Comparison of ENCODE assay signal across 19 cellular contexts in genomic region chr1:157135070-157135469, GRCh38. TPM values are rescaled to one million over a fixed set of nuclear protein-coding genes. Genes with fewer than 3 reads are reported as not detected.
DNase-seq lines count a peak whose midpoint lies in the region; ATAC-seq, FAIRE-seq and TF ChIP-seq lines count a peak whose summit lies in the region.
"Had no signal": no experiment of that assay in that cellular context is flagged by ENCODE, and none has a peak within 500 bp of the region (broad histone marks: within the 10 kb centered on the region; RNA-seq: fewer than 3 reads in every experiment).

No MANE protein-coding gene starts in this region.

- TF ChIP-seq CTCF in cardiac muscle cell (IDR thresholded peaks at IDR 0.05; ENCODE audit: low read depth, low read length) (no peak), keratinocyte (optimal IDR thresholded peaks at IDR 0.05 in 1 of 3, IDR thresholded peaks at IDR 0.05 in 1 of 3, conservative IDR thresholded peaks at IDR 0.05 in 1 of 3; ENCODE audit: extremely low read depth in 1 of 3, insufficient read depth in 2 of 3, low read length in 3 of 3) (no peak)

- peak overlapping the region; percentile 96 for H3K27ac ChIP-seq in cardiac muscle cell
- no peak overlapping the region for H3K27ac ChIP-seq in right cardiac atrium (ENCODE audit: low read length)
- H3K27ac ChIP-seq in keratinocyte (ENCODE audit: control insufficient read depth, insufficient read depth, low read length) = peak overlapping the region; percentile 11

- H3K9me3 ChIP-seq in cardiac muscle cell (ENCODE audit: low read depth) = no peaks in the 10 kb centered on the region
- no peaks in the 10 kb centered on the region for H3K9me3 ChIP-seq in right cardiac atrium (ENCODE audit: control insufficient read depth, low read length)
- H3K9me3 ChIP-seq in keratinocyte (ENCODE audit: control insufficient read depth, low read depth, low read length) = no peaks in the 10 kb centered on the region

- H3K36me3 ChIP-seq in cardiac muscle cell (peaks cover 53% of the 10 kb centered on the region), keratinocyte (ENCODE audit: control insufficient read depth in 2 of 2, extremely low read depth in 1 of 2, insufficient read depth in 2 of 2, low read length in 2 of 2) (peaks cover 12 to 22% of the 10 kb centered on the region in 2 experiments)

- intact Hi-C loops in right cardiac atrium (cut with DNase I) = no loop called here

- ATAC-seq in right cardiac atrium (no peak), HG03039 (IDR thresholded peaks at IDR 0.05; ENCODE audit: unreplicated experiment) (no peak)

- 80% methylated on average over 2 of the region's 2 CpGs for WGBS in right cardiac atrium

- peaks cover 27% of the 10 kb centered on the region for H3K4me1 ChIP-seq in cardiac muscle cell (ENCODE audit: low read depth)
- H3K4me1 ChIP-seq in right cardiac atrium (ENCODE audit: control insufficient read depth, insufficient read depth, low read length) = peaks cover 3% of the 10 kb centered on the region
- H3K4me1 ChIP-seq in keratinocyte (ENCODE audit: control insufficient read depth, extremely low read depth, insufficient read depth, low read length) = peaks cover 51% of the 10 kb centered on the region

- peak overlapping the region; percentile 96 for H3K4me3 Mint-ChIP-seq in activated naive CD8-positive, alpha-beta T cell
- H3K4me3 Mint-ChIP-seq: memory B cell had no signal

- peaks cover 84% of the 10 kb centered on the region for H3K4me1 Mint-ChIP-seq in activated naive CD8-positive, alpha-beta T cell (ENCODE audit: low read depth)

- H3K4me2 ChIP-seq in keratinocyte (ENCODE audit: control insufficient read depth, extremely low read depth, insufficient read depth, low read depth, low read length) = peak overlapping the region; percentile 92

- DNase-seq in cardiac muscle cell (ENCODE audit: low read depth in 1 of 2, low spot score in 1 of 2) (no peak), right cardiac atrium (no peak), keratinocyte (ENCODE audit: low read depth, low spot score) (no peak), NCI-H1417 treated with DMSO at 0.1 percent for 48 hours (lab: John Stamatoyannopoulos, UW) (no peak), SK-N-DZ (ENCODE audit: low spot score) (no peak), mucosa of gallbladder (ENCODE audit: low spot score) (no peak)
- DNase-seq: activated CD4-positive, CD25-positive, alpha-beta regulatory T cell; DMS79; KG1; NCI-H146; NCI-H446; small intestine had no signal

- H3K27me3 Mint-ChIP-seq in activated naive CD8-positive, alpha-beta T cell = no peaks in the 10 kb centered on the region
- H3K27me3 Mint-ChIP-seq: memory B cell had no signal

- H3K79me2 ChIP-seq in keratinocyte (ENCODE audit: control insufficient read depth, insufficient read depth, low read length) = peaks cover 51% of the 10 kb centered on the region

- H3K4me3 ChIP-seq in cardiac muscle cell (no peak overlapping the region), right cardiac atrium (ENCODE audit: low read length) (no peak overlapping the region), keratinocyte (ENCODE audit: control insufficient read depth in 2 of 3, extremely low read depth in 1 of 3, insufficient read depth in 2 of 3, low read depth in 1 of 3, low read length in 3 of 3) (no peak overlapping the region)

- H3K9ac ChIP-seq in keratinocyte (ENCODE audit: control insufficient read depth, extremely low read depth, insufficient read depth, low read length) = no peak overlapping the region

- dilution Hi-C loops in keratinocyte (cut with MboI; ENCODE audit: extremely low pct_ligation_motif_present, low sequenced_read_pairs) = no loop called here

- no peaks in the 10 kb centered on the region for H3K27me3 ChIP-seq in cardiac muscle cell
- H3K27me3 ChIP-seq in right cardiac atrium (ENCODE audit: control insufficient read depth, insufficient read depth) = no peaks in the 10 kb centered on the region
- no peaks in the 10 kb centered on the region for H3K27me3 ChIP-seq in keratinocyte (ENCODE audit: control insufficient read depth, extremely low read depth, insufficient read depth, low read length)

- H4K20me1 ChIP-seq in keratinocyte (ENCODE audit: control insufficient read depth, extremely low read depth, insufficient read depth, low read length) = no peaks in the 10 kb centered on the region

- H3K27ac Mint-ChIP-seq in activated naive CD8-positive, alpha-beta T cell = peak overlapping the region; percentile 52
- H3K27ac Mint-ChIP-seq: memory B cell had no signal

- no peaks in the 10 kb centered on the region for H3K9me1 ChIP-seq in keratinocyte (ENCODE audit: control insufficient read depth, extremely low read depth, insufficient read depth, low read length)

- no peak for FAIRE-seq in keratinocyte (lab: Jason Lieb, UNC)
- FAIRE-seq: frontal cortex, small intestine had no signal

- H2AFZ ChIP-seq in keratinocyte (ENCODE audit: control insufficient read depth, low read length) = no peak overlapping the region

- H3K36me3 Mint-ChIP-seq in activated naive CD8-positive, alpha-beta T cell = peaks cover 24% of the 10 kb centered on the region

- H3K9me3 Mint-ChIP-seq in activated naive CD8-positive, alpha-beta T cell (ENCODE audit: low read depth) = no peaks in the 10 kb centered on the region
- H3K9me3 Mint-ChIP-seq: memory B cell had no signal

RNA-seq across cellular contexts. Expression of gene ETV3, which starts 3.1 kb away (rescaled TPM):
- 10.6 and 21.0 TPM in 2 replicates for total RNA-seq in cardiac muscle cell
- polyA plus RNA-seq in cardiac muscle cell = 5.6 and 9.9 TPM in 2 replicates
- total RNA-seq in right cardiac atrium = 10 to 100 TPM; 18.2 to 22.9 (median 19.1) TPM
- 6.5 TPM for polyA plus RNA-seq in right cardiac atrium
- polyA plus RNA-seq in keratinocyte = 16.7 to 22.3 TPM (median 21.2 TPM) in 3 replicates
- 16.0 TPM for polyA plus RNA-seq in keratinocyte (2011; ENCODE audit: low read depth)
- polyA plus RNA-seq in keratinocyte (2011; cell fraction: cytosol; rRNA removed) = 11.0 and 14.0 TPM in 2 replicates
- 34.6 and 39.9 TPM in 2 replicates for polyA plus RNA-seq in keratinocyte (2011; cell fraction: nucleus; rRNA removed)
- polyA plus RNA-seq in keratinocyte (2012; ENCODE audit: low replicate concordance) = 20.3 and 25.8 TPM in 2 replicates
- polyA minus RNA-seq in keratinocyte = 23.1 to 53.1 TPM (median 42.1 TPM) in 3 replicates
- 25.3 TPM for polyA minus RNA-seq in keratinocyte (2011; cell fraction: cytosol; rRNA and poly(A)+ RNA removed)
- polyA minus RNA-seq in keratinocyte (2011; cell fraction: nucleus; rRNA and poly(A)+ RNA removed) = 31.2 and 45.8 TPM in 2 replicates
- 6.4 and 7.0 TPM in 2 replicates for polyA plus RNA-seq in SK-N-DZ (2014; cell fraction: cytosol; rRNA removed)
- polyA plus RNA-seq in SK-N-DZ (2014; cell fraction: nucleus; rRNA removed) = 5.3 and 9.6 TPM in 2 replicates
- total RNA-seq in mucosa of gallbladder = 27.0 TPM

RNA-seq across cellular contexts. Expression of gene ETV3L, which starts 35.5 kb away (rescaled TPM):
- total RNA-seq in cardiac muscle cell (not detected in 2 replicates), right cardiac atrium (not detected), mucosa of gallbladder (not detected)
- polyA plus RNA-seq in cardiac muscle cell (not detected in 2 replicates), right cardiac atrium (not detected), keratinocyte (not detected in 3 replicates)
- not detected for polyA plus RNA-seq in keratinocyte (2011; ENCODE audit: low read depth)
- not detected in 2 replicates for polyA plus RNA-seq in keratinocyte (2011; cell fraction: cytosol; rRNA removed)
- not detected in 2 replicates for polyA plus RNA-seq in keratinocyte (2011; cell fraction: nucleus; rRNA removed)
- polyA plus RNA-seq in keratinocyte (2012; ENCODE audit: low replicate concordance) = not detected in 2 replicates
- polyA minus RNA-seq in keratinocyte = not detected in 3 replicates
- polyA minus RNA-seq in keratinocyte (2011; cell fraction: cytosol; rRNA and poly(A)+ RNA removed) = not detected
- not detected in 2 replicates for polyA minus RNA-seq in keratinocyte (2011; cell fraction: nucleus; rRNA and poly(A)+ RNA removed)
- not detected in 2 replicates for polyA plus RNA-seq in SK-N-DZ (2014; cell fraction: cytosol; rRNA removed)
- not detected in 2 replicates for polyA plus RNA-seq in SK-N-DZ (2014; cell fraction: nucleus; rRNA removed)
- total RNA-seq: OCI-LY7, omental fat pad, subcutaneous adipose tissue had no signal
- polyA plus RNA-seq: small intestine had no signal
